In the genomic region with DNA sequence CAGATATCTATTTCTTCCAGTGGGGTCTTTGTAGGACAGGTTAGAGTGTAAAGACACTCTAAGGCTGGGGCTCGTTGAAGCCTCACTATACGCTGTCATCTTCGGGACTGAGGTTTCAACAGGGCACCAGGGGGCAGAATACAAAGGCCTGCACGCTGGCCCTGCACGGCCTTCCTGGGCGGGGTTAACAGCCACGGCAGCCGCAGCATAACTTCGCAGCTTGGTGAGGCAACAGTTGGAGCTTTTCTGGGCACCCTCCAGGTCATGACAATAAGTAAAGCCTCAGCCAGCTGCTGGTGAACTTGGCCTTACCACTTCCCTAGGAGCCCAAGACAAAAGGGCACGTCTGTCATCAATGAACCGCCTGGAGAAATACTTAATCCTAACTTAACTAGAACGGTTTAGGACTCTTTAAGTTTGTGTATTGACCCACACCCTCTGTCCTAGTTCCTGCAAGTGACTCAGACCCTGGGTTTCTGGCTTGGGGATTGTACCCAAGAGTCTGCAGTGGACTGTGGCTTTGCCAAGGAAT, we compare ENCODE assay signal across 1 cellular context.
TF ChIP-seq lines count a peak whose summit lies in the region.

No MANE protein-coding gene starts in this region.

TF ChIP-seq in K562, 482 proteins besides CTCF, POLR2A, EP300 and RAD21 (continued from another document and continues in another):
- TF ChIP-seq, protein P1, sequence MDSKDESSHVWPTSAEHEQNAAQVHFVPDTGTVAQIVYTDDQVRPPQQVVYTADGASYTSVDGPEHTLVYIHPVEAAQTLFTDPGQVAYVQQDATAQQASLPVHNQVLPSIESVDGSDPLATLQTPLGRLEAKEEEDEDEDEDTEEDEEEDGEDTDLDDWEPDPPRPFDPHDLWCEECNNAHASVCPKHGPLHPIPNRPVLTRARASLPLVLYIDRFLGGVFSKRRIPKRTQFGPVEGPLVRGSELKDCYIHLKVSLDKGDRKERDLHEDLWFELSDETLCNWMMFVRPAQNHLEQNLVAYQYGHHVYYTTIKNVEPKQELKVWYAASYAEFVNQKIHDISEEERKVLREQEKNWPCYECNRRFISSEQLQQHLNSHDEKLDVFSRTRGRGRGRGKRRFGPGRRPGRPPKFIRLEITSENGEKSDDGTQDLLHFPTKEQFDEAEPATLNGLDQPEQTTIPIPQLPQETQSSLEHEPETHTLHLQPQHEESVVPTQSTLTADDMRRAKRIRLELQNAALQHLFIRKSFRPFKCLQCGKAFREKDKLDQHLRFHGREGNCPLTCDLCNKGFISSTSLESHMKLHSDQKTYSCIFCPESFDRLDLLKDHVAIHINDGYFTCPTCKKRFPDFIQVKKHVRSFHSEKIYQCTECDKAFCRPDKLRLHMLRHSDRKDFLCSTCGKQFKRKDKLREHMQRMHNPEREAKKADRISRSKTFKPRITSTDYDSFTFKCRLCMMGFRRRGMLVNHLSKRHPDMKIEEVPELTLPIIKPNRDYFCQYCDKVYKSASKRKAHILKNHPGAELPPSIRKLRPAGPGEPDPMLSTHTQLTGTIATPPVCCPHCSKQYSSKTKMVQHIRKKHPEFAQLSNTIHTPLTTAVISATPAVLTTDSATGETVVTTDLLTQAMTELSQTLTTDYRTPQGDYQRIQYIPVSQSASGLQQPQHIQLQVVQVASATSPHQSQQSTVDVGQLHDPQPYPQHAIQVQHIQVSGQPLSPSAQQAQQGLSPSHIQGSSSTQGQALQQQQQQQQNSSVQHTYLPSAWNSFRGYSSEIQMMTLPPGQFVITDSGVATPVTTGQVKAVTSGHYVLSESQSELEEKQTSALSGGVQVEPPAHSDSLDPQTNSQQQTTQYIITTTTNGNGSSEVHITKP (IDR thresholded peaks at IDR 0.05; ENCODE audit: partially characterized antibody) = no peak
- TF ChIP-seq KDM5B (IDR thresholded peaks at IDR 0.05; ENCODE audit: insufficient replicate concordance, low read depth, low read length) (no peak), TCF7L2 (IDR thresholded peaks at IDR 0.05; ENCODE audit: low read depth, low read length) (no peak), MAZ (CRISPR knock-in tag; conservative IDR thresholded peaks at IDR 0.05 in 1 of 2, IDR thresholded peaks at IDR 0.05 in 1 of 2) (peak; percentile 79 to 88), MYNN (IDR thresholded peaks at IDR 0.05) (peak; percentile 77; the same call in 1 of the 2 replicates), MYNN (CRISPR knock-in tag; IDR thresholded peaks at IDR 0.05) (no peak), TRIM28 (IDR thresholded peaks at IDR 0.05) (no peak), SMAD3 (CRISPR knock-in tag; conservative IDR thresholded peaks at IDR 0.05) (peak; percentile 64; the same call in 1 of the 2 replicates), ZNF57 (CRISPR knock-in tag; IDR thresholded peaks at IDR 0.05) (no peak), CC2D1A (IDR thresholded peaks at IDR 0.05) (0 out of 2 replicates have a peak, but pooled peaks have one; percentile 55), HCFC1 (IDR thresholded peaks at IDR 0.05; ENCODE audit: low read depth, low read length) (peak; percentile 38; the same call in 1 of the 2 replicates), CBFA2T2 (conservative IDR thresholded peaks at IDR 0.05) (no peak), SMC3 (conservative IDR thresholded peaks at IDR 0.05; ENCODE audit: insufficient read depth, low read depth, low read length) (peak; percentile 88), TAF7 (tag; IDR thresholded peaks at IDR 0.05) (no peak; the same call in 1 of the 2 replicates), JUN (IDR thresholded peaks at IDR 0.05; ENCODE audit: borderline replicate concordance, low read depth, low read length) (0 out of 2 replicates have a peak, but pooled peaks have one; percentile 10), JUN (CRISPR knock-in tag; IDR thresholded peaks at IDR 0.05; ENCODE audit: borderline replicate concordance) (no peak), SNRNP70 (optimal IDR thresholded peaks at IDR 0.05; ENCODE audit: low read depth, low read length) (no peak), PHB (CRISPR knock-in tag; IDR thresholded peaks at IDR 0.05) (no peak), ZNF76 (CRISPR knock-in tag; IDR thresholded peaks at IDR 0.05; ENCODE audit: borderline replicate concordance) (peak; percentile 88; the same call in 1 of the 2 replicates), SRSF1 (IDR thresholded peaks at IDR 0.05; ENCODE audit: low read depth, low read length) (no peak), ASH1L (IDR thresholded peaks at IDR 0.05; ENCODE audit: borderline replicate concordance, low read depth, partially characterized antibody) (no peak), MBD2 (IDR thresholded peaks at IDR 0.05; ENCODE audit: borderline replicate concordance, low read depth) (no peak), LEF1 (IDR thresholded peaks at IDR 0.05) (peak; percentile 88), NFATC3 (IDR thresholded peaks at IDR 0.05) (no peak), FUS (optimal IDR thresholded peaks at IDR 0.05; ENCODE audit: low read depth, low read length) (no peak), ZNF408 (CRISPR knock-in tag; IDR thresholded peaks at IDR 0.05; ENCODE audit: low read depth) (no peak), BACH1 (tag; IDR thresholded peaks at IDR 0.05) (no peak), ELF1 (tag; IDR thresholded peaks at IDR 0.05) (peak; percentile 72), CCAR2 (IDR thresholded peaks at IDR 0.05; ENCODE audit: low read depth, low read length) (no peak), SMAD2 (IDR thresholded peaks at IDR 0.05; ENCODE audit: low read depth, low read length) (no peak), ZBTB8A (IDR thresholded peaks at IDR 0.05; ENCODE audit: partially characterized antibody) (no peak), ZNF586 (CRISPR knock-in tag; conservative IDR thresholded peaks at IDR 0.05) (no peak)
- TF ChIP-seq, protein P2, sequence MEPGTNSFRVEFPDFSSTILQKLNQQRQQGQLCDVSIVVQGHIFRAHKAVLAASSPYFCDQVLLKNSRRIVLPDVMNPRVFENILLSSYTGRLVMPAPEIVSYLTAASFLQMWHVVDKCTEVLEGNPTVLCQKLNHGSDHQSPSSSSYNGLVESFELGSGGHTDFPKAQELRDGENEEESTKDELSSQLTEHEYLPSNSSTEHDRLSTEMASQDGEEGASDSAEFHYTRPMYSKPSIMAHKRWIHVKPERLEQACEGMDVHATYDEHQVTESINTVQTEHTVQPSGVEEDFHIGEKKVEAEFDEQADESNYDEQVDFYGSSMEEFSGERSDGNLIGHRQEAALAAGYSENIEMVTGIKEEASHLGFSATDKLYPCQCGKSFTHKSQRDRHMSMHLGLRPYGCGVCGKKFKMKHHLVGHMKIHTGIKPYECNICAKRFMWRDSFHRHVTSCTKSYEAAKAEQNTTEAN (CRISPR knock-in tag; IDR thresholded peaks at IDR 0.05) = no peak
- TF ChIP-seq, protein P3, sequence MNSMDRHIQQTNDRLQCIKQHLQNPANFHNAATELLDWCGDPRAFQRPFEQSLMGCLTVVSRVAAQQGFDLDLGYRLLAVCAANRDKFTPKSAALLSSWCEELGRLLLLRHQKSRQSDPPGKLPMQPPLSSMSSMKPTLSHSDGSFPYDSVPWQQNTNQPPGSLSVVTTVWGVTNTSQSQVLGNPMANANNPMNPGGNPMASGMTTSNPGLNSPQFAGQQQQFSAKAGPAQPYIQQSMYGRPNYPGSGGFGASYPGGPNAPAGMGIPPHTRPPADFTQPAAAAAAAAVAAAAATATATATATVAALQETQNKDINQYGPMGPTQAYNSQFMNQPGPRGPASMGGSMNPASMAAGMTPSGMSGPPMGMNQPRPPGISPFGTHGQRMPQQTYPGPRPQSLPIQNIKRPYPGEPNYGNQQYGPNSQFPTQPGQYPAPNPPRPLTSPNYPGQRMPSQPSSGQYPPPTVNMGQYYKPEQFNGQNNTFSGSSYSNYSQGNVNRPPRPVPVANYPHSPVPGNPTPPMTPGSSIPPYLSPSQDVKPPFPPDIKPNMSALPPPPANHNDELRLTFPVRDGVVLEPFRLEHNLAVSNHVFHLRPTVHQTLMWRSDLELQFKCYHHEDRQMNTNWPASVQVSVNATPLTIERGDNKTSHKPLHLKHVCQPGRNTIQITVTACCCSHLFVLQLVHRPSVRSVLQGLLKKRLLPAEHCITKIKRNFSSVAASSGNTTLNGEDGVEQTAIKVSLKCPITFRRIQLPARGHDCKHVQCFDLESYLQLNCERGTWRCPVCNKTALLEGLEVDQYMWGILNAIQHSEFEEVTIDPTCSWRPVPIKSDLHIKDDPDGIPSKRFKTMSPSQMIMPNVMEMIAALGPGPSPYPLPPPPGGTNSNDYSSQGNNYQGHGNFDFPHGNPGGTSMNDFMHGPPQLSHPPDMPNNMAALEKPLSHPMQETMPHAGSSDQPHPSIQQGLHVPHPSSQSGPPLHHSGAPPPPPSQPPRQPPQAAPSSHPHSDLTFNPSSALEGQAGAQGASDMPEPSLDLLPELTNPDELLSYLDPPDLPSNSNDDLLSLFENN (IDR thresholded peaks at IDR 0.05; ENCODE audit: low read depth in 2 of 2, low read length in 2 of 2) = no peak
- TF ChIP-seq, protein P4, sequence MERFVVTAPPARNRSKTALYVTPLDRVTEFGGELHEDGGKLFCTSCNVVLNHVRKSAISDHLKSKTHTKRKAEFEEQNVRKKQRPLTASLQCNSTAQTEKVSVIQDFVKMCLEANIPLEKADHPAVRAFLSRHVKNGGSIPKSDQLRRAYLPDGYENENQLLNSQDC (CRISPR knock-in tag; IDR thresholded peaks at IDR 0.05) = no peak
- TF ChIP-seq, protein P5, sequence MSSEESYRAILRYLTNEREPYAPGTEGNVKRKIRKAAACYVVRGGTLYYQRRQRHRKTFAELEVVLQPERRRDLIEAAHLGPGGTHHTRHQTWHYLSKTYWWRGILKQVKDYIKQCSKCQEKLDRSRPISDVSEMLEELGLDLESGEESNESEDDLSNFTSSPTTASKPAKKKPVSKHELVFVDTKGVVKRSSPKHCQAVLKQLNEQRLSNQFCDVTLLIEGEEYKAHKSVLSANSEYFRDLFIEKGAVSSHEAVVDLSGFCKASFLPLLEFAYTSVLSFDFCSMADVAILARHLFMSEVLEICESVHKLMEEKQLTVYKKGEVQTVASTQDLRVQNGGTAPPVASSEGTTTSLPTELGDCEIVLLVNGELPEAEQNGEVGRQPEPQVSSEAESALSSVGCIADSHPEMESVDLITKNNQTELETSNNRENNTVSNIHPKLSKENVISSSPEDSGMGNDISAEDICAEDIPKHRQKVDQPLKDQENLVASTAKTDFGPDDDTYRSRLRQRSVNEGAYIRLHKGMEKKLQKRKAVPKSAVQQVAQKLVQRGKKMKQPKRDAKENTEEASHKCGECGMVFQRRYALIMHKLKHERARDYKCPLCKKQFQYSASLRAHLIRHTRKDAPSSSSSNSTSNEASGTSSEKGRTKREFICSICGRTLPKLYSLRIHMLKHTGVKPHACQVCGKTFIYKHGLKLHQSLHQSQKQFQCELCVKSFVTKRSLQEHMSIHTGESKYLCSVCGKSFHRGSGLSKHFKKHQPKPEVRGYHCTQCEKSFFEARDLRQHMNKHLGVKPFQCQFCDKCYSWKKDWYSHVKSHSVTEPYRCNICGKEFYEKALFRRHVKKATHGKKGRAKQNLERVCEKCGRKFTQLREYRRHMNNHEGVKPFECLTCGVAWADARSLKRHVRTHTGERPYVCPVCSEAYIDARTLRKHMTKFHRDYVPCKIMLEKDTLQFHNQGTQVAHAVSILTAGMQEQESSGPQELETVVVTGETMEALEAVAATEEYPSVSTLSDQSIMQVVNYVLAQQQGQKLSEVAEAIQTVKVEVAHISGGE (CRISPR knock-in tag; IDR thresholded peaks at IDR 0.05) = no peak
- TF ChIP-seq, protein P6, sequence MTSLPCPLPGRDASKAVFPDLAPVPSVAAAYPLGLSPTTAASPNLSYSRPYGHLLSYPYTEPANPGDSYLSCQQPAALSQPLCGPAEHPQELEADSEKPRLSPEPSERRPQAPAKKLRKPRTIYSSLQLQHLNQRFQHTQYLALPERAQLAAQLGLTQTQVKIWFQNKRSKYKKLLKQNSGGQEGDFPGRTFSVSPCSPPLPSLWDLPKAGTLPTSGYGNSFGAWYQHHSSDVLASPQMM (CRISPR knock-in tag; IDR thresholded peaks at IDR 0.05) = no peak
- TF ChIP-seq, protein P7, sequence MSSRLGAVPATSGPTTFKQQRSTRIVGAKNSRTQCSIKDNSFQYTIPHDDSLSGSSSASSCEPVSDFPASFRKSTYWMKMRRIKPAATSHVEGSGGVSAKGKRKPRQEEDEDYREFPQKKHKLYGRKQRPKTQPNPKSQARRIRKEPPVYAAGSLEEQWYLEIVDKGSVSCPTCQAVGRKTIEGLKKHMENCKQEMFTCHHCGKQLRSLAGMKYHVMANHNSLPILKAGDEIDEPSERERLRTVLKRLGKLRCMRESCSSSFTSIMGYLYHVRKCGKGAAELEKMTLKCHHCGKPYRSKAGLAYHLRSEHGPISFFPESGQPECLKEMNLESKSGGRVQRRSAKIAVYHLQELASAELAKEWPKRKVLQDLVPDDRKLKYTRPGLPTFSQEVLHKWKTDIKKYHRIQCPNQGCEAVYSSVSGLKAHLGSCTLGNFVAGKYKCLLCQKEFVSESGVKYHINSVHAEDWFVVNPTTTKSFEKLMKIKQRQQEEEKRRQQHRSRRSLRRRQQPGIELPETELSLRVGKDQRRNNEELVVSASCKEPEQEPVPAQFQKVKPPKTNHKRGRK (tag; IDR thresholded peaks at IDR 0.05) = no peak
- TF ChIP-seq, protein P8, sequence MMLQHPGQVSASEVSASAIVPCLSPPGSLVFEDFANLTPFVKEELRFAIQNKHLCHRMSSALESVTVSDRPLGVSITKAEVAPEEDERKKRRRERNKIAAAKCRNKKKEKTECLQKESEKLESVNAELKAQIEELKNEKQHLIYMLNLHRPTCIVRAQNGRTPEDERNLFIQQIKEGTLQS (IDR thresholded peaks at IDR 0.05) = peak; percentile 83
- TF ChIP-seq, protein P8 (CRISPR knock-in tag; conservative IDR thresholded peaks at IDR 0.05) = peak; percentile 84
- TF ChIP-seq, protein P9, sequence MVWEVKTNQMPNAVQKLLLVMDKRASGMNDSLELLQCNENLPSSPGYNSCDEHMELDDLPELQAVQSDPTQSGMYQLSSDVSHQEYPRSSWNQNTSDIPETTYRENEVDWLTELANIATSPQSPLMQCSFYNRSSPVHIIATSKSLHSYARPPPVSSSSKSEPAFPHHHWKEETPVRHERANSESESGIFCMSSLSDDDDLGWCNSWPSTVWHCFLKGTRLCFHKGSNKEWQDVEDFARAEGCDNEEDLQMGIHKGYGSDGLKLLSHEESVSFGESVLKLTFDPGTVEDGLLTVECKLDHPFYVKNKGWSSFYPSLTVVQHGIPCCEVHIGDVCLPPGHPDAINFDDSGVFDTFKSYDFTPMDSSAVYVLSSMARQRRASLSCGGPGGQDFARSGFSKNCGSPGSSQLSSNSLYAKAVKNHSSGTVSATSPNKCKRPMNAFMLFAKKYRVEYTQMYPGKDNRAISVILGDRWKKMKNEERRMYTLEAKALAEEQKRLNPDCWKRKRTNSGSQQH (CRISPR knock-in tag; IDR thresholded peaks at IDR 0.05) = no peak
- TF ChIP-seq, protein P10, sequence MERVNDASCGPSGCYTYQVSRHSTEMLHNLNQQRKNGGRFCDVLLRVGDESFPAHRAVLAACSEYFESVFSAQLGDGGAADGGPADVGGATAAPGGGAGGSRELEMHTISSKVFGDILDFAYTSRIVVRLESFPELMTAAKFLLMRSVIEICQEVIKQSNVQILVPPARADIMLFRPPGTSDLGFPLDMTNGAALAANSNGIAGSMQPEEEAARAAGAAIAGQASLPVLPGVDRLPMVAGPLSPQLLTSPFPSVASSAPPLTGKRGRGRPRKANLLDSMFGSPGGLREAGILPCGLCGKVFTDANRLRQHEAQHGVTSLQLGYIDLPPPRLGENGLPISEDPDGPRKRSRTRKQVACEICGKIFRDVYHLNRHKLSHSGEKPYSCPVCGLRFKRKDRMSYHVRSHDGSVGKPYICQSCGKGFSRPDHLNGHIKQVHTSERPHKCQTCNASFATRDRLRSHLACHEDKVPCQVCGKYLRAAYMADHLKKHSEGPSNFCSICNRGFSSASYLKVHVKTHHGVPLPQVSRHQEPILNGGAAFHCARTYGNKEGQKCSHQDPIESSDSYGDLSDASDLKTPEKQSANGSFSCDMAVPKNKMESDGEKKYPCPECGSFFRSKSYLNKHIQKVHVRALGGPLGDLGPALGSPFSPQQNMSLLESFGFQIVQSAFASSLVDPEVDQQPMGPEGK (CRISPR knock-in tag; IDR thresholded peaks at IDR 0.05; ENCODE audit: borderline replicate concordance) = 0 out of 2 replicates have a peak, but pooled peaks have one; percentile 25
